8 cellular contexts compared by ENCODE assay signal in genomic region chr20:34215711-34216381, GRCh38. TPM values are rescaled to one million over a fixed set of nuclear protein-coding genes. Genes with fewer than 3 reads are reported as not detected.
DNase-seq lines count a peak whose midpoint lies in the region; ATAC-seq, FAIRE-seq and TF ChIP-seq lines count a peak whose summit lies in the region.

No MANE protein-coding gene starts in this region.

- H3K27ac ChIP-seq in endothelial cell of umbilical vein (ENCODE audit: insufficient read depth, low read depth, low read length) (no peak overlapping the region), SJCRH30 (no peak overlapping the region)

- H3K4me2 ChIP-seq in endothelial cell of umbilical vein (ENCODE audit: insufficient read depth, low read length) = peak overlapping the region; percentile 94

- peak; percentile 20 for DNase-seq in GM19239 (ENCODE audit: insufficient read length, low spot score)
- DNase-seq in NCI-H226 = peak; percentile 14
- peak; percentile 29 to 37 (median 33) for DNase-seq in activated CD8-positive, alpha-beta memory T cell treated with anti-CD3 and anti-CD28 coated beads for 48 hours (ENCODE audit: low read depth in 2 of 3, low spot score in 2 of 3)
- peak; percentile 67 for DNase-seq in endothelial cell of umbilical vein (ENCODE audit: low read depth, low spot score)
- DNase-seq in mesenteric fat pad (ENCODE audit: low spot score) = peak; percentile 95
- DNase-seq in stimulated activated CD8-positive, alpha-beta memory T cell treated with anti-CD3 and anti-CD28 coated beads, Interleukin-15, amount 100 ng/mL, for 24 hours (ENCODE audit: low read depth) = peak; percentile 28
- DNase-seq in SJCRH30 = no peak

- no TSS peak for BruUV-seq in endothelial cell of umbilical vein (replicated peaks; lab: Mats Ljungman, UMichigan)

- H3K36me3 ChIP-seq in endothelial cell of umbilical vein (ENCODE audit: control insufficient read depth in 2 of 2, extremely low read depth in 1 of 2, insufficient read depth in 2 of 2, low read length in 2 of 2) (no peaks in the 10 kb centered on the region), SJCRH30 (no peaks in the 10 kb centered on the region)

- TF ChIP-seq CTCF in endothelial cell of umbilical vein (IDR thresholded peaks at IDR 0.05; ENCODE audit: extremely low read depth in 1 of 2, insufficient read depth in 1 of 2, low read depth in 1 of 2, low read length in 2 of 2) = no peak

- dilution Hi-C loops in endothelial cell of umbilical vein (cut with MboI; ENCODE audit: extremely low pct_ligation_motif_present, low sequenced_read_pairs) = no loop called here

- no peaks in the 10 kb centered on the region for H3K9me1 ChIP-seq in endothelial cell of umbilical vein (replicated peaks; ENCODE audit: control insufficient read depth, extremely low read depth, insufficient read depth, low read length)

- H3K4me1 ChIP-seq in endothelial cell of umbilical vein (ENCODE audit: control insufficient read depth, extremely low read depth, insufficient read depth, low read length) (peaks cover 11% of the 10 kb centered on the region), SJCRH30 (no peaks in the 10 kb centered on the region)

- no peaks in the 10 kb centered on the region for H4K20me1 ChIP-seq in endothelial cell of umbilical vein (replicated peaks; ENCODE audit: control insufficient read depth, extremely low read depth, insufficient read depth, low read length)

- CTCF ChIA-PET in endothelial cell of umbilical vein (lab: Charles Lee) = interaction anchor here (1.0 to 1.4 kb wide), 4 partner anchors 8 to 39 kb away, joined by 4 to 5 read pairs (median 4); no protein-coding TSS in a partner anchor

- H3K9me3 ChIP-seq in endothelial cell of umbilical vein (replicated peaks; ENCODE audit: control insufficient read depth, insufficient read depth, low read length) (no peaks in the 10 kb centered on the region), SJCRH30 (replicated peaks) (0 out of 2 replicates have a peak, but pooled peaks cover 4% of the 10 kb centered on the region)

- H3K4me3 ChIP-seq in endothelial cell of umbilical vein (replicated peaks in 1 of 3; ENCODE audit: insufficient read depth in 1 of 3, low read depth in 1 of 3, low read length in 3 of 3) (peak overlapping the region in 2 of 3 experiments; percentile 43 to 75), SJCRH30 (no peak overlapping the region)

- POLR2A ChIA-PET in endothelial cell of umbilical vein (lab: Charles Lee) = no interaction called here

- ATAC-seq in GM18868 (IDR thresholded peaks at IDR 0.05; ENCODE audit: unreplicated experiment) = no peak

- peak overlapping the region; percentile 86 for H2AFZ ChIP-seq in endothelial cell of umbilical vein (ENCODE audit: low read depth, low read length)

- intact Hi-C loops in endothelial cell of umbilical vein (cut with micrococcal nuclease) = no loop called here

- H3K27me3 ChIP-seq in endothelial cell of umbilical vein (ENCODE audit: control insufficient read depth in 2 of 2, insufficient read depth in 2 of 2, low read length in 2 of 2) (no peaks in the 10 kb centered on the region), SJCRH30 (no peaks in the 10 kb centered on the region)

- H3K9ac ChIP-seq in endothelial cell of umbilical vein (replicated peaks; ENCODE audit: extremely low read depth, insufficient read depth, low read length) = no peak overlapping the region

- FAIRE-seq in GM19239 (lab: Jason Lieb, UNC) (no peak), endothelial cell of umbilical vein (lab: Jason Lieb, UNC) (peak; percentile 74)

- no peak for TF ChIP-seq POLR2A in endothelial cell of umbilical vein (IDR thresholded peaks at IDR 0.05; ENCODE audit: low read depth, low read length)

- H3K79me2 ChIP-seq in endothelial cell of umbilical vein (ENCODE audit: control insufficient read depth, insufficient read depth, low read length) = no peaks in the 10 kb centered on the region

TF ChIP-seq in endothelial cell of umbilical vein, 7 proteins besides CTCF, POLR2A, EP300 and RAD21:
- TF ChIP-seq POLR2AphosphoS5 (IDR thresholded peaks at IDR 0.05; ENCODE audit: insufficient read depth, low read depth, low read length) (peak; percentile 21), EZH2 (IDR thresholded peaks at IDR 0.05; ENCODE audit: borderline replicate concordance, low read depth, low read length, severe bottlenecking) (no peak), MAX (IDR thresholded peaks at IDR 0.05; ENCODE audit: insufficient read depth, insufficient read length) (no peak), FOS (IDR thresholded peaks at IDR 0.05; ENCODE audit: borderline replicate concordance, insufficient read depth, low read length) (peak; percentile 6)

RNA-seq across cellular contexts. Expression of gene ASIP, which starts 25.4 kb away (rescaled TPM):
- total RNA-seq in endothelial cell of umbilical vein (not detected in 2 replicates), mesenteric fat pad (not detected)
- not detected in 2 replicates for polyA plus RNA-seq in endothelial cell of umbilical vein
- not detected in 2 replicates for polyA plus RNA-seq in endothelial cell of umbilical vein (2011; cell fraction: cytosol; rRNA removed)
- not detected in 2 replicates for polyA plus RNA-seq in endothelial cell of umbilical vein (2011; cell fraction: nucleus; rRNA removed)
- not detected in 2 replicates for polyA plus RNA-seq in endothelial cell of umbilical vein (2012)
- not detected in 2 replicates for polyA minus RNA-seq in endothelial cell of umbilical vein
- not detected for polyA minus RNA-seq in endothelial cell of umbilical vein (2011; cell fraction: cytosol; rRNA and poly(A)+ RNA removed)
- polyA minus RNA-seq in endothelial cell of umbilical vein (2011; cell fraction: nucleus; rRNA and poly(A)+ RNA removed) = not detected in 2 replicates
- not detected in 2 replicates for total RNA-seq in SJCRH30 (2014; rRNA removed; shearing (Covaris generic))

Comparison
In these comparisons a context has a peak if more than half of its experiments do, and no peak if none do; other contexts are left out.
1. DNase-seq: peak in GM19239 (single experiment), NCI-H226 (single experiment), activated CD8-positive, alpha-beta memory T cell treated with anti-CD3 and anti-CD28 coated beads for 48 hours (3 of 3), endothelial cell of umbilical vein (single experiment), mesenteric fat pad (single experiment) and stimulated activated CD8-positive, alpha-beta memory T cell treated with anti-CD3 and anti-CD28 coated beads, Interleukin-15, amount 100 ng/mL, for 24 hours (single experiment); none in SJCRH30 (0 of 2).